ENCODE assay signal across 17 cellular contexts in the genomic region with DNA sequence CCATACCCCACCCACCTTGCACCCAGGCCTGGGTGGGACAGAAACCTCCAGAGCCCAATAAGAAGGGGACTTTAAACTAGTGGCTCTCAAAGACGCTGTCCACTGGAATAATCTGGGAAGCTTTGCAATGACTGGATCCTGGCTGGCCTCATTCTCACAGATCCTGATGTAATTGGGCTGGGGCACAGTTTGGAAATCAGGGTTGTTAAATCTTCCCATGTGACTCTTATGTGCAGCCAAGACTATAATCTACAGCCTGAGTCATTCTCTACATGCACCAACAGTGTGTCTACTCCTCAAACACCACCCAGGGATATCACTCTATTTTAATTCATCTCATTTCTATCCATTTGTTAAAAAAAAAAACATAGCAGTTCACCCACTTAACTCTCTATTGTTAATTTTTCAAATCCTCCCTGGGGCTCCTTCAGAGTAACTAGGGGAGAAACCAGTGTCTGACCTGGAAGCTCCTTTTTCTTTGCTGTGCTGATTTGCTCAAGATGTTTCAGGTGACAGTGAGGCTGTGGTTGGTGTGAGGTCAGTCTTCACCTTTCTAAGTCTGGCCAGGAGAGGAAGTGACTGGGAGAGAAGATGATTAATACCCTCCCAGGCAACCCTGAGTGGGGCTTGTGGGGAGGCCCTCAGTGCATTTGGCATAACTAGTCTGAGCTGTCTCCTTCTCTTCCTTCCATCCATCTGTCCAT.
A peak's percentile ranks its signal among the peaks of the same experiment; 100 is the strongest.
DNase-seq lines count a peak whose midpoint lies in the region; ATAC-seq, FAIRE-seq and TF ChIP-seq lines count a peak whose summit lies in the region.
"Had no signal": no experiment of that assay in that cellular context is flagged by ENCODE, and none has a peak within 500 bp of the region (broad histone marks: within the 10 kb centered on the region; RNA-seq: fewer than 3 reads in every experiment).

No MANE protein-coding gene starts in this region.

- ATAC-seq in GM18868 (IDR thresholded peaks at IDR 0.05; ENCODE audit: unreplicated experiment): peak; percentile 87
- ATAC-seq in HG02938 (IDR thresholded peaks at IDR 0.05; ENCODE audit: unreplicated experiment): peak; percentile 58
- peak in 3 of 4 donors; percentile 29 to 63 (median 30) for ATAC-seq in pancreas
- ATAC-seq in GM18517 (IDR thresholded peaks at IDR 0.05; ENCODE audit: unreplicated experiment): no peak
- ATAC-seq: HepG2 had no signal

- H3K36me3 ChIP-seq in bronchial epithelial cell (ENCODE audit: control insufficient read depth, insufficient read depth, low read length) (no peaks in the 10 kb centered on the region), pancreas (no peaks in the 10 kb centered on the region)
- H3K36me3 ChIP-seq: BE2C, cardiac muscle cell, SJCRH30 had no signal

- peak; percentile 23 for DNase-seq in bronchial epithelial cell (ENCODE audit: low read depth)
- DNase-seq in pancreas: no peak
- DNase-seq in GM19240 (ENCODE audit: insufficient read length, low spot score): no peak
- DNase-seq in NOMO-1 (lab: John Stamatoyannopoulos, UW; ENCODE audit: unreplicated experiment in 2 of 2): no peak
- DNase-seq in stimulated activated CD4-positive, alpha-beta T cell treated with anti-CD3 and anti-CD28 coated beads, Interleukin-4, amount 100 ng/mL, for 4 hours: no peak
- DNase-seq: activated CD8-positive, alpha-beta memory T cell treated with anti-CD3 and anti-CD28 coated beads for 24 hours; activated naive CD4-positive, alpha-beta T cell; BE2C; H9; head of caudate nucleus; SJCRH30 had no signal

- no peaks in the 10 kb centered on the region for H3K9me3 ChIP-seq in pancreas
- H3K9me3 ChIP-seq: BE2C, SJCRH30 had no signal

- H3K27ac ChIP-seq in pancreas: no peak overlapping the region
- H3K27ac ChIP-seq: cardiac muscle cell, SJCRH30 had no signal

- TF ChIP-seq CTCF in bronchial epithelial cell (IDR thresholded peaks at IDR 0.05; ENCODE audit: insufficient read depth, low read length, severe bottlenecking) (no peak), pancreas (IDR thresholded peaks at IDR 0.05) (no peak)

- WGBS in pancreas, 2 donors: 60 to 88% methylated on average over 1 of the region's 1 CpG

- H3K4me3 ChIP-seq in bronchial epithelial cell (ENCODE audit: low read depth, low read length) (no peak overlapping the region), pancreas (no peak overlapping the region)
- H3K4me3 ChIP-seq: cardiac muscle cell, SJCRH30 had no signal

- no peaks in the 10 kb centered on the region for H3K4me1 ChIP-seq in pancreas
- H3K4me1 ChIP-seq: BE2C, SJCRH30 had no signal

- intact Hi-C loops in pancreas (cut with DNase I): no loop called here

- H3K27me3 ChIP-seq in bronchial epithelial cell (ENCODE audit: control insufficient read depth, insufficient read depth, low read length) (no peaks in the 10 kb centered on the region), pancreas (peaks cover 0 to under 1% (median 0%) of the 10 kb centered on the region in 4 donors)
- H3K27me3 ChIP-seq: BE2C, cardiac muscle cell, SJCRH30 had no signal

- FAIRE-seq in bronchial epithelial cell (lab: Jason Lieb, UNC) (no peak), pancreas (lab: Jason Lieb, UNC) (no peak)
- FAIRE-seq: HepG2, urothelium cell line had no signal
